ENCODE assay signal across 8 cellular contexts in genomic region chr10:47311900-47312662, GRCh38. TPM values are rescaled to one million over a fixed set of nuclear protein-coding genes. Genes with fewer than 3 reads are reported as not detected.
DNase-seq lines count a peak whose midpoint lies in the region; ATAC-seq and TF ChIP-seq lines count a peak whose summit lies in the region.

No MANE protein-coding gene starts in this region.

- no peaks in the 10 kb centered on the region for H3K27me3 Mint-ChIP-seq in CD4-positive, alpha-beta memory T cell
- peaks cover 9% of the 10 kb centered on the region for H3K27me3 Mint-ChIP-seq in T-helper 17 cell

- no peaks in the 10 kb centered on the region for H3K27me3 ChIP-seq in CD4-positive, alpha-beta memory T cell (ENCODE audit: insufficient read depth, low read length)
- H3K27me3 ChIP-seq in MG63 (no peaks in the 10 kb centered on the region), adrenal gland (no peaks in the 10 kb centered on the region)

- no peak for TF ChIP-seq POLR2A in adrenal gland (IDR thresholded peaks at IDR 0.05)

- intact Hi-C loops in CD4-positive, alpha-beta memory T cell (cut with micrococcal nuclease) = loop anchor here (1.0 to 2.0 kb wide), 5 partner anchors 12 to 288 kb away; partner anchors contain the start of gene GDF10
- intact Hi-C loops in adrenal gland (cut with DNase I) = loop anchor here (5.0 kb wide), 1 partner anchor 265 kb away; no protein-coding TSS in a partner anchor
- intact Hi-C loops in left ventricle myocardium superior (cut with micrococcal nuclease) = loop anchor here (10.0 kb wide), 1 partner anchor 287 kb away; no protein-coding TSS in a partner anchor

- POLR2A ChIA-PET in CD4-positive, alpha-beta memory T cell (lab: Charles Lee; ENCODE audit: partially characterized antibody) = interaction anchor here (0.8 to 4.1 kb wide), 14 partner anchors 10 to 288 kb away, joined by 3 to 39 read pairs (median 4); no protein-coding TSS in a partner anchor

- H3K27ac Mint-ChIP-seq in CD4-positive, alpha-beta memory T cell = peak overlapping the region; percentile 81 to 87 (median 84)
- peak overlapping the region; percentile 61 for H3K27ac Mint-ChIP-seq in T-helper 17 cell

- H3K9me3 ChIP-seq in CD4-positive, alpha-beta memory T cell (ENCODE audit: control insufficient read depth in 1 of 2, low read length in 2 of 2) = no peaks in the 10 kb centered on the region
- H3K9me3 ChIP-seq in MG63 = no peaks in the 10 kb centered on the region
- H3K9me3 ChIP-seq in T-helper 17 cell (ENCODE audit: control insufficient read depth, low read length, poor library complexity, severe bottlenecking) = no peaks in the 10 kb centered on the region
- H3K9me3 ChIP-seq in adrenal gland (replicated peaks in 1 of 3) = no peaks in the 10 kb centered on the region

- H3K36me3 Mint-ChIP-seq in CD4-positive, alpha-beta memory T cell = no peaks in the 10 kb centered on the region
- no peaks in the 10 kb centered on the region for H3K36me3 Mint-ChIP-seq in T-helper 17 cell (ENCODE audit: low read depth)

- no peaks in the 10 kb centered on the region for H3K36me3 ChIP-seq in CD4-positive, alpha-beta memory T cell (ENCODE audit: insufficient read depth, low read length)
- H3K36me3 ChIP-seq in MG63 (no peaks in the 10 kb centered on the region), adrenal gland (replicated peaks in 1 of 2) (no peaks in the 10 kb centered on the region)

- no peak overlapping the region for H3K4me3 ChIP-seq in CD4-positive, alpha-beta memory T cell (ENCODE audit: low read length in 2 of 2)
- no peak overlapping the region for H3K4me3 ChIP-seq in MG63
- no peak overlapping the region for H3K4me3 ChIP-seq in adrenal gland
- H3K4me3 ChIP-seq in retinal pigment epithelial cell (ENCODE audit: low read length) = no peak overlapping the region

- H3K27ac ChIP-seq in CD4-positive, alpha-beta memory T cell (ENCODE audit: low read depth, low read length) = peak overlapping the region; percentile 27
- H3K27ac ChIP-seq in adrenal gland = no peak overlapping the region

- peak; percentile 75 to 84 (median 79) for DNase-seq in CD4-positive, alpha-beta memory T cell
- DNase-seq in GM20000 (ENCODE audit: low spot score) (peak; percentile 86), MG63 (peak; percentile 73), T-helper 17 cell (peak; percentile 52 to 72 (median 61)), adrenal gland (peak; percentile 80 to 93 (median 89)), left ventricle myocardium superior (peak; percentile 91), retinal pigment epithelial cell (ENCODE audit: low read depth) (peak; percentile 6)

- TF ChIP-seq CTCF in GM20000 (IDR thresholded peaks at IDR 0.05; ENCODE audit: extremely low read depth, missing control alignments) (peak; percentile 94), adrenal gland (IDR thresholded peaks at IDR 0.05) (peak; percentile 64 to 93 (median 84)), retinal pigment epithelial cell (conservative IDR thresholded peaks at IDR 0.05; ENCODE audit: low read depth, low read length) (peak; percentile 90)

- H3K9me3 Mint-ChIP-seq in CD4-positive, alpha-beta memory T cell = no peaks in the 10 kb centered on the region

- CTCF ChIA-PET in CD4-positive, alpha-beta memory T cell (lab: Charles Lee; ENCODE audit: partially characterized antibody) = interaction anchor here (0.6 to 7.7 kb wide), 38 partner anchors 9 to 319 kb away, joined by 3 to 244 read pairs (median 5); partner anchors contain the start of gene GDF2

- H3K4me3 Mint-ChIP-seq in CD4-positive, alpha-beta memory T cell = peak overlapping the region; percentile 48 to 80 (median 68)
- peak overlapping the region; percentile 66 for H3K4me3 Mint-ChIP-seq in T-helper 17 cell

- 22 to 71% (median 34%) methylated on average over 7 to 21 of the region's 21 CpGs for WGBS in adrenal gland, 4 donors

- H3K4me1 Mint-ChIP-seq in CD4-positive, alpha-beta memory T cell = peaks cover 17 to 37% (median 28%) of the 10 kb centered on the region in 4 donors
- peaks cover 16% of the 10 kb centered on the region for H3K4me1 Mint-ChIP-seq in T-helper 17 cell

- ATAC-seq in T-helper 17 cell (peak; percentile 90), left ventricle myocardium superior (peak; percentile 98), GM21367 (IDR thresholded peaks at IDR 0.05; ENCODE audit: unreplicated experiment) (no peak)

- peaks cover 32% of the 10 kb centered on the region for H3K4me1 ChIP-seq in CD4-positive, alpha-beta memory T cell (ENCODE audit: insufficient read depth, low read length)
- peaks cover 0 to 12% of the 10 kb centered on the region in 2 donors for H3K4me1 ChIP-seq in adrenal gland (replicated peaks in 1 of 2)

RNA-seq across cellular contexts. Expression of gene GDF2, which starts 10.2 kb away (rescaled TPM):
- total RNA-seq in CD4-positive, alpha-beta memory T cell = not detected
- not detected for polyA plus RNA-seq in CD4-positive, alpha-beta memory T cell
- total RNA-seq in MG63 (2014; rRNA removed; shearing (Covaris generic); ENCODE audit: low replicate concordance) = not detected in 2 replicates
- total RNA-seq in T-helper 17 cell = not detected
- not detected for total RNA-seq in adrenal gland
- polyA plus RNA-seq in adrenal gland = not detected
- not detected for total RNA-seq in left ventricle myocardium superior

RNA-seq across cellular contexts. Expression of gene GDF10, which starts 12.1 kb away (rescaled TPM):
- 1 to 10 TPM in 1 of 2 experiments, under 1 TPM in 1; 0.81 to 1.3 TPM for total RNA-seq in CD4-positive, alpha-beta memory T cell
- under 1 TPM; 0.19 to 0.75 TPM for polyA plus RNA-seq in CD4-positive, alpha-beta memory T cell
- not detected in 2 replicates for total RNA-seq in MG63 (2014; rRNA removed; shearing (Covaris generic); ENCODE audit: low replicate concordance)
- total RNA-seq in T-helper 17 cell (under 1 TPM in 1 of 2 donors, not detected in 1; 0.17 TPM), adrenal gland (1 to 10 TPM in 5 of 8 donors, under 1 TPM in 2, not detected in 1; 0.12 to 8.5 (median 3.6) TPM), left ventricle myocardium superior (0.32 TPM)
- 1 to 10 TPM in 1 of 3 donors, under 1 TPM in 2; 0.64 to 1.2 (median 0.94) TPM for polyA plus RNA-seq in adrenal gland

RNA-seq across cellular contexts. Expression of gene RBP3, which starts 36.1 kb away (rescaled TPM):
- total RNA-seq in CD4-positive, alpha-beta memory T cell = not detected
- polyA plus RNA-seq in CD4-positive, alpha-beta memory T cell = not detected
- total RNA-seq in MG63 (2014; rRNA removed; shearing (Covaris generic); ENCODE audit: low replicate concordance) = not detected in 2 replicates
- total RNA-seq in T-helper 17 cell (not detected), adrenal gland (under 1 TPM in 1 of 8 donors, not detected in 7; 0.11 TPM), left ventricle myocardium superior (not detected)
- not detected for polyA plus RNA-seq in adrenal gland

Comparison
In these comparisons a context has a peak if more than half of its experiments do, and no peak if none do; other contexts are left out.
1. DNase-seq: peak in every context shown above with its lines; median percentile 91 in left ventricle myocardium superior; 89 in adrenal gland; 86 in GM20000; 79 in CD4-positive, alpha-beta memory T cell; 73 in MG63; 61 in T-helper 17 cell; 6 in retinal pigment epithelial cell.